Comparison of ENCODE assay signal across 24 cellular contexts in the genomic region with DNA sequence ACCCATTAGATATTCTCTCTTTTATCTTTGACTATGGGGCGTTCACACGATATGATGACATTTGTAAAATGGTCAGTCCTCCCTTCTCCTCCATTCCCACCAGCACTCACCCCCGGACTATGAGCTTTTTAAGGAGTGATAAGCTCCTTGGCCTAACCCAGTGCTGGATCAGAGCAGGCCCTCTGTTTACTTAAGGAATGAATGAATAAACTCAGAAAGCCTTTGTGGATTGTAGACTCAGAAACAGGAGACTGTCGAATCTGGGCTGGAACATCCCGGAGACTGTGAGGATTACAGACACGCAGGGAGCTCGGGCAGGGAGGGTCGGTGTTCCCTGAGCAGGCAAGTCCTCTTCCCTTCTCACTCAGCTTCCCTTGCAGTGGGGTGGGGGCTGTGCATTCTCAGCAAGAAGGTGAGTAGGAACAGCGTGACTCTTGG. TPM values are rescaled to one million over a fixed set of nuclear protein-coding genes. Genes with fewer than 3 reads are reported as not detected.
A peak's percentile ranks its signal among the peaks of the same experiment; 100 is the strongest.
DNase-seq lines count a peak whose midpoint lies in the region; ATAC-seq and TF ChIP-seq lines count a peak whose summit lies in the region.
"Had no signal": no experiment of that assay in that cellular context is flagged by ENCODE, and none has a peak within 500 bp of the region (broad histone marks: within the 10 kb centered on the region; RNA-seq: fewer than 3 reads in every experiment).

No MANE protein-coding gene starts in this region.

- no peak for TF ChIP-seq CTCF in heart right ventricle (IDR thresholded peaks at IDR 0.05)
- TF ChIP-seq CTCF in fibroblast of pulmonary artery (IDR thresholded peaks at IDR 0.05; ENCODE audit: low read length, missing control alignments), result no peak
- TF ChIP-seq CTCF in type B pancreatic cell (conservative IDR thresholded peaks at IDR 0.05), result no peak

- no peaks in the 10 kb centered on the region for H3K27me3 ChIP-seq in heart right ventricle
- no peaks in the 10 kb centered on the region for H3K27me3 ChIP-seq in muscle layer of duodenum (ENCODE audit: low read depth, low read length)
- H3K27me3 ChIP-seq: BE2C, upper lobe of right lung had no signal

- H3K27ac ChIP-seq in heart right ventricle (no peak overlapping the region), muscle layer of duodenum (ENCODE audit: low read length) (peak overlapping the region; percentile 24)
- H3K27ac ChIP-seq: upper lobe of right lung had no signal

- no peaks in the 10 kb centered on the region for H3K36me3 Mint-ChIP-seq in type B pancreatic cell
- H3K36me3 Mint-ChIP-seq: T-cell had no signal

- intact Hi-C loops in heart right ventricle (cut with DNase I) (loop anchor here in 1 of 10 donors (5.0 kb wide), 1 partner anchor 65 kb away; no protein-coding TSS in a partner anchor), cardiac septum (cut with DNase I) (no loop called here)

- 74 to 77% methylated on average over 9 of the region's 9 CpGs for WGBS in heart right ventricle, 2 donors

- peaks cover 28% of the 10 kb centered on the region for H3K4me1 Mint-ChIP-seq in type B pancreatic cell (ENCODE audit: unreplicated experiment)
- H3K4me1 Mint-ChIP-seq: activated CD4-positive, alpha-beta memory T cell treated with anti-CD3 and anti-CD28 coated beads, Interleukin-2, amount 10 ng/mL, durations not matched to agents 7 days and 5 days had no signal

- no peaks in the 10 kb centered on the region for H3K9me3 Mint-ChIP-seq in type B pancreatic cell
- H3K9me3 Mint-ChIP-seq: activated CD4-positive, alpha-beta memory T cell treated with anti-CD3 and anti-CD28 coated beads, Interleukin-2, amount 10 ng/mL, durations not matched to agents 7 days and 5 days; T-cell had no signal

- H3K27me3 Mint-ChIP-seq in type B pancreatic cell, result peaks cover 9% of the 10 kb centered on the region

- no peaks in the 10 kb centered on the region for H3K36me3 ChIP-seq in heart right ventricle
- no peaks in the 10 kb centered on the region for H3K36me3 ChIP-seq in muscle layer of duodenum (ENCODE audit: control insufficient read depth in 1 of 2, insufficient read depth in 2 of 2, low read length in 2 of 2)
- H3K36me3 ChIP-seq: BE2C, upper lobe of right lung had no signal

- no peaks in the 10 kb centered on the region for H3K9me3 ChIP-seq in heart right ventricle
- no peaks in the 10 kb centered on the region for H3K9me3 ChIP-seq in muscle layer of duodenum (ENCODE audit: control insufficient read depth in 1 of 2, low read length in 2 of 2)
- H3K9me3 ChIP-seq: BE2C, upper lobe of right lung had no signal

- H3K4me1 ChIP-seq in heart right ventricle, result peaks cover 0 to 6% (median under 1%) of the 10 kb centered on the region in 9 donors
- H3K4me1 ChIP-seq in muscle layer of duodenum (ENCODE audit: control insufficient read depth in 1 of 2, insufficient read depth in 2 of 2, low read length in 2 of 2), result peaks cover 0 to 7% of the 10 kb centered on the region in 2 donors
- H3K4me1 ChIP-seq: BE2C, upper lobe of right lung had no signal

- H3K4me3 Mint-ChIP-seq in type B pancreatic cell, result no peak overlapping the region
- H3K4me3 Mint-ChIP-seq: activated CD4-positive, alpha-beta memory T cell treated with anti-CD3 and anti-CD28 coated beads, Interleukin-2, amount 10 ng/mL, durations not matched to agents 7 days and 5 days; T-cell had no signal

- DNase-seq in heart right ventricle (no peak), cardiac septum (ENCODE audit: low spot score) (no peak), fibroblast of pulmonary artery (ENCODE audit: low read depth) (peak; percentile 18), type B pancreatic cell (ENCODE audit: extremely low spot score, unreplicated experiment) (no peak), mucosa of gallbladder (ENCODE audit: low spot score) (no peak), NCI-H128 (lab: John Stamatoyannopoulos, UW; ENCODE audit: unreplicated experiment) (no peak), HPDE6-E6E7 (ENCODE audit: extremely low spot score) (no peak)
- DNase-seq: 8988T; activated CD4-positive, alpha-beta memory T cell treated with anti-CD3 and anti-CD28 coated beads, Interleukin-2, amount 10 ng/mL, durations not matched to agents 7 days and 5 days; activated naive CD4-positive, alpha-beta T cell; activated T-cell treated with anti-CD3 and anti-CD28 coated beads, Interleukin-2, amount 50 U/mL, for 1 hour; BE2C; Calu3; Kasumi-1; kidney; midbrain; NCI-H1105; NCI-H524 treated with DMSO at 0.1 percent for 48 hours; SHP77 treated with DMSO at 0.1 percent for 48 hours; stimulated activated CD4-positive, alpha-beta T cell treated with anti-CD3 and anti-CD28 coated beads, Interleukin-2, amount 100 ng/mL, for 24 hours; stimulated activated naive CD4-positive, alpha-beta T cell treated with Interleukin-2 at 50 U/mL for 16 hours; T-cell; upper lobe of right lung had no signal

- H3K4me3 ChIP-seq in heart right ventricle (no peak overlapping the region), fibroblast of pulmonary artery (replicated peaks; ENCODE audit: low read depth, low read length) (no peak overlapping the region), muscle layer of duodenum (ENCODE audit: low read depth in 1 of 2, low read length in 2 of 2) (no peak overlapping the region)
- H3K4me3 ChIP-seq: upper lobe of right lung had no signal

- ATAC-seq in heart right ventricle, result peak in 5 of 8 donors; percentile 11 to 45 (median 42)
- ATAC-seq: T-cell, upper lobe of right lung had no signal

- peak overlapping the region; percentile 2 for H3K27ac Mint-ChIP-seq in type B pancreatic cell
- H3K27ac Mint-ChIP-seq: activated CD4-positive, alpha-beta memory T cell treated with anti-CD3 and anti-CD28 coated beads, Interleukin-2, amount 10 ng/mL, durations not matched to agents 7 days and 5 days; T-cell had no signal

RNA-seq across cellular contexts. Expression of a gene that starts 6.8 kb away (rescaled TPM):
- 10 to 100 TPM; 32.0 to 59.0 (median 49.0) TPM for total RNA-seq in heart right ventricle
- polyA plus RNA-seq in heart right ventricle, result 10 to 100 TPM; 19.3 to 22.4 TPM
- total RNA-seq in cardiac septum, result 56.6 TPM
- total RNA-seq in type B pancreatic cell (ENCODE audit: low replicate concordance), result 2.7 and 29.1 TPM in 2 replicates
- total RNA-seq in mucosa of gallbladder, result 36.7 TPM
